In genomic region chr2:136767030-136767429, GRCh38 we compare ENCODE assay signal across 29 cellular contexts. TPM values are rescaled to one million over a fixed set of nuclear protein-coding genes. Genes with fewer than 3 reads are reported as not detected.
DNase-seq lines count a peak whose midpoint lies in the region; ATAC-seq and TF ChIP-seq lines count a peak whose summit lies in the region.
"Had no signal": no experiment of that assay in that cellular context is flagged by ENCODE, and none has a peak within 500 bp of the region (broad histone marks: within the 10 kb centered on the region; RNA-seq: fewer than 3 reads in every experiment).

No MANE protein-coding gene starts in this region.

- no peaks in the 10 kb centered on the region for H3K9me3 ChIP-seq in HUES6 (ENCODE audit: control insufficient read depth, insufficient read depth, low read depth, low read length)
- H3K9me3 ChIP-seq in iPS-20b (ENCODE audit: insufficient read depth, low read depth, low read length), result no peaks in the 10 kb centered on the region
- H3K9me3 ChIP-seq: A549, gastroesophageal sphincter, SJSA1, thyroid gland had no signal

- H3K4me1 ChIP-seq in HUES6 (ENCODE audit: control insufficient read depth, insufficient read depth, low read length), result peaks cover 4% of the 10 kb centered on the region; the same call in 1 of the 2 replicates
- peaks cover 6% of the 10 kb centered on the region; the same call in 1 of the 2 replicates for H3K4me1 ChIP-seq in iPS-20b (ENCODE audit: insufficient read depth, low read length)
- H3K4me1 ChIP-seq: A549, SJSA1, thyroid gland had no signal

- H3K4me3 ChIP-seq in HUES6 (ENCODE audit: low read depth, low read length) (peak overlapping the region; percentile 89; the same call in 1 of the 2 replicates), iPS-20b (ENCODE audit: low read length) (peak overlapping the region; percentile 76; the same call in 1 of the 2 replicates)
- H3K4me3 ChIP-seq: A549, SJSA1, thyroid gland had no signal

- no peak for ATAC-seq in WTC11
- ATAC-seq: A549; activated CD4-positive, CD25-positive, alpha-beta regulatory T cell treated with anti-CD3 and anti-CD28 coated beads, Interleukin-2, amount 50 U/mL, for 24 hours; gastroesophageal sphincter; naive thymus-derived CD4-positive, alpha-beta T cell had no signal

- H3K36me3 ChIP-seq in HUES6 (ENCODE audit: control insufficient read depth, insufficient read depth, low read length) (no peaks in the 10 kb centered on the region), iPS-20b (ENCODE audit: insufficient read depth, low read depth, low read length) (no peaks in the 10 kb centered on the region)
- H3K36me3 ChIP-seq: gastroesophageal sphincter, SJSA1, thyroid gland had no signal

- H3K36me3 Mint-ChIP-seq in WTC11, result no peaks in the 10 kb centered on the region

- POLR2A ChIA-PET in WTC11 (lab: Charles Lee), result no interaction called here

- H3K9ac ChIP-seq in HUES6 (ENCODE audit: low read length), result no peak overlapping the region
- H3K9ac ChIP-seq in iPS-20b (ENCODE audit: low read depth, low read length), result no peak overlapping the region

- H3K27ac ChIP-seq in HUES6 (ENCODE audit: low read depth, low read length), result no peak overlapping the region
- H3K27ac ChIP-seq in iPS-20b (ENCODE audit: low read length), result no peak overlapping the region
- H3K27ac ChIP-seq: A549, gastroesophageal sphincter, SJSA1, thyroid gland had no signal

- CTCF ChIA-PET in WTC11 (lab: Charles Lee), result interaction anchor here (1.6 kb wide), 1 partner anchor 30 kb away, joined by 5 read pairs; no protein-coding TSS in a partner anchor

- H3K27ac Mint-ChIP-seq in WTC11, result no peak overlapping the region
- H3K27ac Mint-ChIP-seq: activated CD4-positive, alpha-beta memory T cell treated with anti-CD3 and anti-CD28 coated beads, Interleukin-2, amount 10 ng/mL, durations not matched to agents 7 days and 5 days; activated naive CD4-positive, alpha-beta T cell treated with anti-CD3 and anti-CD28 coated beads, Interleukin-2, amount 50 U/mL, for 72 hours; activated T-helper 2 cell treated with anti-CD3 and anti-CD28 coated beads, Interferon-gamma antibody, Interleukin-2, Interleukin-4, amounts not matched to agents 10 μg/mL and 5 μg/mL and 100 μg/mL, durations not matched to agents 14 hours and 24 hours and 36 hours; CD4-positive, alpha-beta T cell; stimulated activated naive CD8-positive, alpha-beta T cell treated with anti-CD3 and anti-CD28 coated beads, Interleukin-15, Interleukin-2, amounts not matched to agents 100 ng/mL and 50 ng/mL, for 24 hours had no signal

- peak overlapping the region; percentile 87 for H3K4me3 Mint-ChIP-seq in WTC11
- H3K4me3 Mint-ChIP-seq: activated CD4-positive, alpha-beta memory T cell treated with anti-CD3 and anti-CD28 coated beads, Interleukin-2, amount 10 ng/mL, durations not matched to agents 7 days and 5 days; CD4-positive, alpha-beta T cell; stimulated activated naive CD8-positive, alpha-beta T cell treated with anti-CD3 and anti-CD28 coated beads, Interleukin-15, Interleukin-2, amounts not matched to agents 100 ng/mL and 50 ng/mL, for 24 hours had no signal

- H3K27me3 Mint-ChIP-seq in WTC11 (ENCODE audit: low read depth), result peaks cover 72% of the 10 kb centered on the region

- TF ChIP-seq CTCF in WTC11 (IDR thresholded peaks at IDR 0.05), result no peak

- H3K9me3 Mint-ChIP-seq in WTC11, result no peaks in the 10 kb centered on the region
- H3K9me3 Mint-ChIP-seq: activated CD4-positive, alpha-beta memory T cell treated with anti-CD3 and anti-CD28 coated beads, Interleukin-2, amount 10 ng/mL, durations not matched to agents 7 days and 5 days; activated naive CD4-positive, alpha-beta T cell treated with anti-CD3 and anti-CD28 coated beads, Interleukin-2, amount 50 U/mL, for 72 hours; activated T-helper 2 cell treated with anti-CD3 and anti-CD28 coated beads, Interferon-gamma antibody, Interleukin-2, Interleukin-4, amounts not matched to agents 10 μg/mL and 5 μg/mL and 100 μg/mL, durations not matched to agents 14 hours and 24 hours and 36 hours; CD4-positive, alpha-beta T cell; stimulated activated naive CD8-positive, alpha-beta T cell treated with anti-CD3 and anti-CD28 coated beads, Interleukin-15, Interleukin-2, amounts not matched to agents 100 ng/mL and 50 ng/mL, for 24 hours had no signal

- peaks cover 18% of the 10 kb centered on the region for H3K4me1 Mint-ChIP-seq in WTC11

- DNase-seq in DMS 273 (lab: John Stamatoyannopoulos, UW; ENCODE audit: unreplicated experiment) (peak; percentile 10), WTC11 (ENCODE audit: low spot score) (no peak), Kasumi-1 (lab: John Stamatoyannopoulos, UW) (no peak), ecto neural progenitor cell (ENCODE audit: low spot score) (no peak), NOMO-1 treated with dmso at 0.1 percent for 144 hours (lab: John Stamatoyannopoulos, UW; ENCODE audit: unreplicated experiment) (no peak), anterior cingulate cortex (lab: John Stamatoyannopoulos, UW) (no peak)
- DNase-seq: activated CD4-positive, alpha-beta memory T cell treated with anti-CD3 and anti-CD28 coated beads, Interleukin-2, amount 10 ng/mL, durations not matched to agents 7 days and 5 days; activated CD8-positive, alpha-beta memory T cell treated with anti-CD3 and anti-CD28 coated beads, Interleukin-2, amount 50 U/mL, for 48 hours; AML-193; CD4-positive, alpha-beta T cell; dermis blood vessel endothelial cell; HCEC 1CT; midbrain; naive thymus-derived CD4-positive, alpha-beta T cell; NCI-H1417; small intestine; thyroid gland had no signal

- H3K27me3 ChIP-seq in HUES6 (ENCODE audit: control insufficient read depth, insufficient read depth, low read length), result peaks cover 85% of the 10 kb centered on the region
- peaks cover 80% of the 10 kb centered on the region for H3K27me3 ChIP-seq in iPS-20b (ENCODE audit: insufficient read depth, low read length)

TF ChIP-seq in WTC11, 78 proteins besides CTCF, POLR2A, EP300 and RAD21 (continues in another document):
- TF ChIP-seq TCF7 (CRISPR knock-in tag; IDR thresholded peaks at IDR 0.05; ENCODE audit: low read depth) (no peak), MYBL2 (CRISPR knock-in tag; IDR thresholded peaks at IDR 0.05) (no peak), STAT6 (CRISPR knock-in tag; conservative IDR thresholded peaks at IDR 0.05; ENCODE audit: low read depth) (no peak), CDX4 (CRISPR knock-in tag; IDR thresholded peaks at IDR 0.05; ENCODE audit: borderline replicate concordance) (no peak), ZNF396 (CRISPR knock-in tag; IDR thresholded peaks at IDR 0.05; ENCODE audit: borderline replicate concordance) (no peak), ZSCAN18 (CRISPR knock-in tag; IDR thresholded peaks at IDR 0.05) (no peak), IRF2 (CRISPR knock-in tag; IDR thresholded peaks at IDR 0.05; ENCODE audit: borderline replicate concordance, low read depth) (no peak), NFATC4 (CRISPR knock-in tag; IDR thresholded peaks at IDR 0.05) (no peak), FOXP4 (CRISPR knock-in tag; IDR thresholded peaks at IDR 0.05) (no peak), ESRRA (CRISPR knock-in tag; IDR thresholded peaks at IDR 0.05; ENCODE audit: borderline replicate concordance) (no peak)

RNA-seq across cellular contexts. Expression of gene THSD7B, which starts 1.7 kb away (rescaled TPM):
- total RNA-seq in WTC11 (2021), result 2.9 to 3.7 TPM (median 3.1 TPM) in 3 replicates
- total RNA-seq: activated CD4-positive, alpha-beta memory T cell treated with anti-CD3 and anti-CD28 coated beads, Interleukin-2, amount 10 ng/mL, durations not matched to agents 7 days and 5 days; activated naive CD4-positive, alpha-beta T cell treated with anti-CD3 and anti-CD28 coated beads, Interleukin-2, amount 50 U/mL, for 72 hours; activated T-helper 2 cell treated with anti-CD3 and anti-CD28 coated beads, Interferon-gamma antibody, Interleukin-2, Interleukin-4, amounts not matched to agents 10 μg/mL and 5 μg/mL and 100 μg/mL, durations not matched to agents 14 hours and 24 hours and 36 hours; CD4-positive, alpha-beta T cell; lower leg skin; naive thymus-derived CD4-positive, alpha-beta T cell; osteocyte; T-helper 1 cell treated with Interleukin-12 subunit alpha and Interleukin-12 subunit beta and Interleukin-4 antibody, amounts not matched to agents 30 ng/mL and 1 ng/mL, for 36 hours had no signal
